ENCODE assay signal across 26 cellular contexts in the genomic region with DNA sequence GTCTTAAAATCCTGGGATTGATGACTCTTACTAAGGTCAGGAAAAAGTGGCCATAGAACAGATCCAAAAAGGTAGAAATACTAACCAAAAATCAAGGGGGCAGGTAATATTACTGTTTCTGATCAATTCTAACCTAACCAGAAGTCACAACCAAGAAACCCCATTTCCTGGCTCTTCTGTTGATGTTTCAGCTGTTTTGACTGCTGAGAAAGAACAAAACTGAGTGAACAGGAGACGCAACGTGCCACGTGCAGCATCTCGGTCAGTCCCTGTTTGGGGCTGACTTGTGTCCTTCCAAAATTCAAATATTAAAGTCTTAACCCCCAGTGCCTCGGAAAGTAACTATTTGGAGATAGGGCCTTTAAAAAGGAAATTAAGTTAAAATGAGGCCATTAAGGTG. TPM values are rescaled to one million over a fixed set of nuclear protein-coding genes. Genes with fewer than 3 reads are reported as not detected.
DNase-seq lines count a peak whose midpoint lies in the region; ATAC-seq and TF ChIP-seq lines count a peak whose summit lies in the region.
"Had no signal": no experiment of that assay in that cellular context is flagged by ENCODE, and none has a peak within 500 bp of the region (broad histone marks: within the 10 kb centered on the region; RNA-seq: fewer than 3 reads in every experiment).

No MANE protein-coding gene starts in this region.

- peak; percentile 22 for DNase-seq in activated CD4-positive, alpha-beta T cell treated with anti-CD3 and anti-CD28 coated beads for 48 hours
- no peak for DNase-seq in activated CD4-positive, alpha-beta T cell treated with anti-CD3 and anti-CD28 coated beads, Interleukin-2, amount 50 U/mL, for 4 hours
- DNase-seq in CD4-positive, alpha-beta memory T cell, result no peak
- DNase-seq in natural killer cell, result no peak
- no peak for DNase-seq in NCI-H2029 (lab: John Stamatoyannopoulos, UW)
- DNase-seq in erythroblast (lab: John Stamatoyannopoulos, UW), result no peak
- DNase-seq in CD8-positive, alpha-beta memory T cell, result no peak
- DNase-seq: activated CD4-positive, alpha-beta T cell treated with anti-CD3 and anti-CD28 coated beads, Interleukin-2, amount 10 ng/mL, durations not matched to agents 7 days and 5 days; activated naive CD8-positive, alpha-beta T cell treated with anti-CD3 and anti-CD28 coated beads, Interleukin-2, amount 10 ng/mL, durations not matched to agents 7 days and 5 days; caudate nucleus; DMS79 treated with DMSO at 0.1 percent for 48 hours; GDM1; GOT3; left ventricle myocardium inferior; NCI-H1417 treated with DMSO at 0.1 percent for 48 hours; NCI-H2081 treated with DMSO at 0.1 percent for 48 hours; NCI-H345; occipital lobe; SHP77; stimulated activated CD4-positive, alpha-beta T cell treated with anti-CD3 and anti-CD28 coated beads, Interleukin-12 subunit alpha, Interleukin-12 subunit beta, amount 100 ng/mL, for 4 hours had no signal

- CTCF ChIA-PET in CD4-positive, alpha-beta memory T cell (lab: Charles Lee; ENCODE audit: partially characterized antibody), result interaction anchor here (1.4 kb wide), 1 partner anchor 27 kb away, joined by 3 read pairs; no protein-coding TSS in a partner anchor
- CTCF ChIA-PET in CD8-positive, alpha-beta memory T cell (lab: Charles Lee), result no interaction called here

- no peaks in the 10 kb centered on the region for H3K27me3 ChIP-seq in CD4-positive, alpha-beta memory T cell (ENCODE audit: insufficient read depth, low read length)
- H3K27me3 ChIP-seq in CD8-positive, alpha-beta memory T cell (ENCODE audit: insufficient read depth, low read length, poor library complexity, severe bottlenecking), result no peaks in the 10 kb centered on the region
- H3K27me3 ChIP-seq: Peyer's patch had no signal

- no peak overlapping the region for H3K27ac ChIP-seq in CD4-positive, alpha-beta memory T cell (ENCODE audit: low read depth, low read length)
- H3K27ac ChIP-seq in CD8-positive, alpha-beta memory T cell (ENCODE audit: low read depth, low read length), result no peak overlapping the region
- H3K27ac ChIP-seq: left ventricle myocardium inferior, prostate gland had no signal

- no peak for TF ChIP-seq POLR2A in erythroblast (IDR thresholded peaks at IDR 0.05; ENCODE audit: low read length)

- H3K4me1 ChIP-seq in CD4-positive, alpha-beta memory T cell (ENCODE audit: insufficient read depth, low read length), result peaks cover 36% of the 10 kb centered on the region
- peaks cover 14% of the 10 kb centered on the region for H3K4me1 ChIP-seq in CD8-positive, alpha-beta memory T cell (ENCODE audit: insufficient read depth, low read length)
- H3K4me1 ChIP-seq: prostate gland had no signal

- peak overlapping the region in 6 of 8 donors; percentile 28 to 81 (median 68) for H3K4me3 Mint-ChIP-seq in CD4-positive, alpha-beta memory T cell
- H3K4me3 Mint-ChIP-seq in activated naive CD8-positive, alpha-beta T cell, result no peak overlapping the region
- H3K4me3 Mint-ChIP-seq in natural killer cell, result peak overlapping the region; percentile 54
- H3K4me3 Mint-ChIP-seq in CD8-positive, alpha-beta memory T cell, result peak overlapping the region in 1 of 7 donors; percentile 20
- H3K4me3 Mint-ChIP-seq: activated CD4-positive, alpha-beta T cell treated with anti-CD3 and anti-CD28 coated beads, Interleukin-2, amount 10 ng/mL, durations not matched to agents 7 days and 5 days; activated naive CD8-positive, alpha-beta T cell treated with anti-CD3 and anti-CD28 coated beads, Interleukin-2, amount 10 ng/mL, durations not matched to agents 7 days and 5 days; activated T-helper 1 cell treated with anti-CD3 and anti-CD28 coated beads, Interleukin-12 subunit alpha, Interleukin-12 subunit beta, Interleukin-2, Interleukin-4 antibody, amounts not matched to agents 30 ng/mL and 10 ng/mL and 1 ng/mL, durations not matched to agents 14 hours and 24 hours and 36 hours; CD14-positive monocyte had no signal

- H3K9me3 ChIP-seq in CD4-positive, alpha-beta memory T cell (ENCODE audit: control insufficient read depth in 1 of 2, low read length in 2 of 2), result no peaks in the 10 kb centered on the region
- no peaks in the 10 kb centered on the region for H3K9me3 ChIP-seq in CD8-positive, alpha-beta memory T cell (ENCODE audit: low read length)
- H3K9me3 ChIP-seq: left ventricle myocardium inferior, Peyer's patch, prostate gland had no signal

- intact Hi-C loops in CD4-positive, alpha-beta memory T cell (cut with micrococcal nuclease), result no loop called here
- intact Hi-C loops in natural killer cell (cut with micrococcal nuclease), result no loop called here

- peak in 2 of 3 donors; percentile 55 to 57 for ATAC-seq in natural killer cell
- ATAC-seq: sciatic nerve had no signal

- peak overlapping the region in 4 of 7 donors; percentile 70 to 88 (median 78) for H3K27ac Mint-ChIP-seq in CD4-positive, alpha-beta memory T cell
- H3K27ac Mint-ChIP-seq in activated naive CD8-positive, alpha-beta T cell, result peak overlapping the region; percentile 36
- H3K27ac Mint-ChIP-seq in natural killer cell, result peak overlapping the region; percentile 71 to 78
- peak overlapping the region in 3 of 8 donors; percentile 28 to 94 (median 43) for H3K27ac Mint-ChIP-seq in CD8-positive, alpha-beta memory T cell
- H3K27ac Mint-ChIP-seq: activated CD4-positive, alpha-beta T cell treated with anti-CD3 and anti-CD28 coated beads, Interleukin-2, amount 10 ng/mL, durations not matched to agents 7 days and 5 days; activated naive CD8-positive, alpha-beta T cell treated with anti-CD3 and anti-CD28 coated beads, Interleukin-2, amount 10 ng/mL, durations not matched to agents 7 days and 5 days; activated T-helper 1 cell treated with anti-CD3 and anti-CD28 coated beads, Interleukin-12 subunit alpha, Interleukin-12 subunit beta, Interleukin-2, Interleukin-4 antibody, amounts not matched to agents 30 ng/mL and 10 ng/mL and 1 ng/mL, durations not matched to agents 14 hours and 24 hours and 36 hours; CD14-positive monocyte had no signal

- H3K27me3 Mint-ChIP-seq in CD4-positive, alpha-beta memory T cell, result no peaks in the 10 kb centered on the region
- H3K27me3 Mint-ChIP-seq in activated naive CD8-positive, alpha-beta T cell, result no peaks in the 10 kb centered on the region
- H3K27me3 Mint-ChIP-seq in natural killer cell (ENCODE audit: low read depth in 2 of 2), result no peaks in the 10 kb centered on the region
- no peaks in the 10 kb centered on the region for H3K27me3 Mint-ChIP-seq in CD8-positive, alpha-beta memory T cell
- H3K27me3 Mint-ChIP-seq: activated CD4-positive, alpha-beta T cell treated with anti-CD3 and anti-CD28 coated beads, Interleukin-2, amount 10 ng/mL, durations not matched to agents 7 days and 5 days had no signal

- no peaks in the 10 kb centered on the region for H3K36me3 ChIP-seq in CD4-positive, alpha-beta memory T cell (ENCODE audit: insufficient read depth, low read length)
- no peaks in the 10 kb centered on the region for H3K36me3 ChIP-seq in CD8-positive, alpha-beta memory T cell (ENCODE audit: insufficient read depth, low read length)
- H3K36me3 ChIP-seq: left ventricle myocardium inferior, Peyer's patch, prostate gland had no signal

- no peak for TF ChIP-seq CTCF in natural killer cell (IDR thresholded peaks at IDR 0.05)

- no peak overlapping the region for H3K4me3 ChIP-seq in CD4-positive, alpha-beta memory T cell (ENCODE audit: low read length in 2 of 2)
- H3K4me3 ChIP-seq in CD8-positive, alpha-beta memory T cell (ENCODE audit: low read length), result no peak overlapping the region
- H3K4me3 ChIP-seq: left ventricle myocardium inferior, Peyer's patch, prostate gland had no signal

- peaks cover 32 to 93% (median 64%) of the 10 kb centered on the region in 4 donors for H3K4me1 Mint-ChIP-seq in CD4-positive, alpha-beta memory T cell
- H3K4me1 Mint-ChIP-seq in activated naive CD8-positive, alpha-beta T cell (ENCODE audit: low read depth), result peaks cover 64% of the 10 kb centered on the region
- H3K4me1 Mint-ChIP-seq in natural killer cell, result peaks cover 89 to 94% of the 10 kb centered on the region in 2 donors
- peaks cover 43 to 76% (median 55%) of the 10 kb centered on the region in 3 donors for H3K4me1 Mint-ChIP-seq in CD8-positive, alpha-beta memory T cell

- peaks cover 1 to 26% of the 10 kb centered on the region in 2 donors for H3K36me3 Mint-ChIP-seq in CD4-positive, alpha-beta memory T cell
- peaks cover 5% of the 10 kb centered on the region for H3K36me3 Mint-ChIP-seq in activated naive CD8-positive, alpha-beta T cell
- H3K36me3 Mint-ChIP-seq in natural killer cell, result no peaks in the 10 kb centered on the region
- peaks cover 0 to 6% (median 4%) of the 10 kb centered on the region in 3 donors for H3K36me3 Mint-ChIP-seq in CD8-positive, alpha-beta memory T cell
- H3K36me3 Mint-ChIP-seq: activated naive CD8-positive, alpha-beta T cell treated with anti-CD3 and anti-CD28 coated beads, Interleukin-2, amount 10 ng/mL, durations not matched to agents 7 days and 5 days had no signal

- H3K9me3 Mint-ChIP-seq in CD4-positive, alpha-beta memory T cell, result no peaks in the 10 kb centered on the region
- H3K9me3 Mint-ChIP-seq in activated naive CD8-positive, alpha-beta T cell (ENCODE audit: low read depth), result no peaks in the 10 kb centered on the region
- H3K9me3 Mint-ChIP-seq in natural killer cell, result no peaks in the 10 kb centered on the region
- no peaks in the 10 kb centered on the region for H3K9me3 Mint-ChIP-seq in CD8-positive, alpha-beta memory T cell
- H3K9me3 Mint-ChIP-seq: activated naive CD8-positive, alpha-beta T cell treated with anti-CD3 and anti-CD28 coated beads, Interleukin-2, amount 10 ng/mL, durations not matched to agents 7 days and 5 days; activated T-helper 1 cell treated with anti-CD3 and anti-CD28 coated beads, Interleukin-12 subunit alpha, Interleukin-12 subunit beta, Interleukin-2, Interleukin-4 antibody, amounts not matched to agents 30 ng/mL and 10 ng/mL and 1 ng/mL, durations not matched to agents 14 hours and 24 hours and 36 hours had no signal

- POLR2A ChIA-PET in CD4-positive, alpha-beta memory T cell (lab: Charles Lee; ENCODE audit: partially characterized antibody), result no interaction called here
- POLR2A ChIA-PET in CD8-positive, alpha-beta memory T cell (lab: Charles Lee), result no interaction called here

RNA-seq across cellular contexts. Expression of gene JAZF1, which starts 56.8 kb away (rescaled TPM):
- total RNA-seq in CD4-positive, alpha-beta memory T cell, result 1 to 10 TPM; 4.6 to 8.3 TPM
- polyA plus RNA-seq in CD4-positive, alpha-beta memory T cell, result 1 to 10 TPM; 3.7 to 4.7 TPM
- total RNA-seq in natural killer cell, result 10 to 100 TPM; 82.5 to 89.7 (median 87.6) TPM
- total RNA-seq in CD8-positive, alpha-beta memory T cell, result 1 to 10 TPM; 3.2 to 4.9 TPM
- polyA plus RNA-seq in CD8-positive, alpha-beta memory T cell, result 5.1 TPM

Comparison
In these comparisons a context has a peak if more than half of its experiments do, and no peak if none do; other contexts are left out.
1. RNA of gene JAZF1, which starts 56.8 kb away (total RNA-seq): 82.5 to 89.7 TPM in natural killer cell; 4.6 to 8.3 TPM in CD4-positive, alpha-beta memory T cell and 3.2 to 4.9 TPM in CD8-positive, alpha-beta memory T cell; every median in the first group is over 4 times any median in the second.